In genomic region chr4:142095886-142096605, GRCh38 we compare ENCODE assay signal across 1 cellular context.
A peak's percentile ranks its signal among the peaks of the same experiment; 100 is the strongest.
TF ChIP-seq lines count a peak whose summit lies in the region.

No MANE protein-coding gene starts in this region.

TF ChIP-seq in SK-N-SH, 30 proteins besides CTCF, POLR2A, EP300 and RAD21 (continued from another document):
- TF ChIP-seq EZH2phosphoT487 (IDR thresholded peaks at IDR 0.05; ENCODE audit: borderline replicate concordance, low read depth) (no peak), POLR2AphosphoS5 (IDR thresholded peaks at IDR 0.05; ENCODE audit: low read depth, low read length) (peak; percentile 88), PBX3 (IDR thresholded peaks at IDR 0.05) (peak; percentile 98), ZBTB33 (IDR thresholded peaks at IDR 0.05; ENCODE audit: borderline replicate concordance, low read depth) (peak; percentile 74; the same call in 1 of the 2 replicates), SMC3 (IDR thresholded peaks at IDR 0.05; ENCODE audit: low read depth, low read length) (no peak), NFIC (IDR thresholded peaks at IDR 0.05; ENCODE audit: borderline replicate concordance) (peak; percentile 100), MXI1 (IDR thresholded peaks at IDR 0.05; ENCODE audit: low read depth, low read length) (no peak), TAF1 (IDR thresholded peaks at IDR 0.05; ENCODE audit: borderline replicate concordance, low read depth, low read length) (no peak; the same call in 1 of the 2 replicates), RXRA (IDR thresholded peaks at IDR 0.05; ENCODE audit: borderline replicate concordance, low read depth) (peak; percentile 77), USF2 (IDR thresholded peaks at IDR 0.05; ENCODE audit: borderline replicate concordance, low read depth, low read length) (no peak), TEAD4 (IDR thresholded peaks at IDR 0.05; ENCODE audit: borderline replicate concordance, insufficient read depth) (peak; percentile 97), ELF1 (IDR thresholded peaks at IDR 0.05) (no peak), JUND (IDR thresholded peaks at IDR 0.05) (peak; percentile 99), USF1 (IDR thresholded peaks at IDR 0.05; ENCODE audit: borderline replicate concordance, low read depth) (no peak), REST (IDR thresholded peaks at IDR 0.05; ENCODE audit: low read depth, low read length) (no peak), RFX5 (IDR thresholded peaks at IDR 0.05; ENCODE audit: low read length) (no peak), SIN3A (IDR thresholded peaks at IDR 0.05; ENCODE audit: borderline replicate concordance, low read depth, low read length) (no peak; the same call in 1 of the 2 replicates), RCOR1 (IDR thresholded peaks at IDR 0.05; ENCODE audit: low read length) (no peak), GABPA (IDR thresholded peaks at IDR 0.05; ENCODE audit: low read depth) (no peak)
